7 cellular contexts compared by ENCODE assay signal in genomic region chr19:43651758-43652545, GRCh38. TPM values are rescaled to one million over a fixed set of nuclear protein-coding genes. Genes with fewer than 3 reads are reported as not detected.
A peak's percentile ranks its signal among the peaks of the same experiment; 100 is the strongest.
DNase-seq lines count a peak whose midpoint lies in the region; ATAC-seq, FAIRE-seq and TF ChIP-seq lines count a peak whose summit lies in the region.

No MANE protein-coding gene starts in this region.

- H3K27me3 ChIP-seq in breast epithelium: no peaks in the 10 kb centered on the region
- H3K27me3 ChIP-seq in spleen (replicated peaks in 1 of 7): no peaks in the 10 kb centered on the region

- ATAC-seq in HG02970 (IDR thresholded peaks at IDR 0.05; ENCODE audit: low FRiP score, unreplicated experiment): no peak

- no peak overlapping the region for H3K27ac ChIP-seq in breast epithelium
- H3K27ac ChIP-seq in kidney (ENCODE audit: low read depth in 2 of 2, low read length in 2 of 2): no peak overlapping the region
- no peak overlapping the region for H3K27ac ChIP-seq in spleen

- TF ChIP-seq CTCF in breast epithelium (IDR thresholded peaks at IDR 0.05) (peak; percentile 53 to 82 (median 77)), kidney (IDR thresholded peaks at IDR 0.05; ENCODE audit: borderline replicate concordance, extremely low read depth, insufficient read depth) (peak; percentile 83), spleen (IDR thresholded peaks at IDR 0.05 in 8 of 11, conservative IDR thresholded peaks at IDR 0.05 in 3 of 11) (peak; percentile 35 to 77 (median 73))

- intact Hi-C loops in breast epithelium (cut with DNase I; ENCODE audit: low total_unique reads) (no loop called here), kidney (cut with DNase I) (no loop called here), spleen (cut with DNase I; ENCODE audit: low total_unique reads) (no loop called here)

- no peak for FAIRE-seq in kidney (lab: Jason Lieb, UNC)

- H3K4me1 ChIP-seq in breast epithelium: no peaks in the 10 kb centered on the region
- peaks cover 0 to 3% of the 10 kb centered on the region in 2 donors for H3K4me1 ChIP-seq in kidney (ENCODE audit: control insufficient read depth in 1 of 2, insufficient read depth in 1 of 2, low read depth in 1 of 2, low read length in 2 of 2)
- peaks cover 0 to 11% (median 5%) of the 10 kb centered on the region in 6 donors for H3K4me1 ChIP-seq in spleen

- H3K4me3 ChIP-seq in breast epithelium: peak overlapping the region in 2 of 3 donors; percentile 21 to 23
- peak overlapping the region in 1 of 2 donors; percentile 58 for H3K4me3 ChIP-seq in kidney (ENCODE audit: low read length in 2 of 2)
- peak overlapping the region in 1 of 8 donors; percentile 37 for H3K4me3 ChIP-seq in spleen

- H3K9me3 ChIP-seq in breast epithelium (no peaks in the 10 kb centered on the region), kidney (ENCODE audit: control insufficient read depth in 1 of 2, low read length in 2 of 2) (no peaks in the 10 kb centered on the region), spleen (peaks cover 0 to 6% (median 0%) of the 10 kb centered on the region in 8 donors)

- H3K9ac ChIP-seq in kidney (ENCODE audit: low read length in 2 of 2): peak overlapping the region in 1 of 2 donors; percentile 38

- WGBS in spleen, 5 donors: 62 to 77% (median 64%) methylated on average over 14 of the region's 14 CpGs

- TF ChIP-seq POLR2A in breast epithelium (IDR thresholded peaks at IDR 0.05) (no peak), spleen (IDR thresholded peaks at IDR 0.05) (no peak)

- H3K36me3 ChIP-seq in breast epithelium (no peaks in the 10 kb centered on the region), kidney (ENCODE audit: control insufficient read depth in 1 of 2, insufficient read depth in 2 of 2, low read length in 2 of 2) (no peaks in the 10 kb centered on the region), spleen (peaks cover 0 to 100% (median 53%) of the 10 kb centered on the region in 6 donors)

- peak; percentile 77 for DNase-seq in ELF-1 (ENCODE audit: low read depth, low spot score)
- peak; percentile 45 for DNase-seq in KG1 (lab: John Stamatoyannopoulos, UW)
- DNase-seq in SK-N-DZ (ENCODE audit: low spot score): peak; percentile 69
- peak; percentile 60 to 71 for DNase-seq in breast epithelium (ENCODE audit: low spot score in 2 of 2)
- DNase-seq in kidney: no peak
- DNase-seq in spleen: no peak

RNA-seq across cellular contexts. Expression of gene CADM4, which starts 12.3 kb away (rescaled TPM):
- 17.3 and 25.7 TPM in 2 replicates for polyA plus RNA-seq in SK-N-DZ (2014; cell fraction: cytosol; rRNA removed)
- 9.1 and 15.2 TPM in 2 replicates for polyA plus RNA-seq in SK-N-DZ (2014; cell fraction: nucleus; rRNA removed)
- 10 to 100 TPM in 2 of 3 donors, 1 to 10 TPM in 1; 2.1 to 20.8 (median 18.0) TPM for total RNA-seq in breast epithelium
- 25.3 TPM for total RNA-seq in kidney
- 47.0 TPM for polyA plus RNA-seq in kidney (ENCODE audit: insufficient read depth, low read depth, low replicate concordance)
- 1 to 10 TPM; 1.8 to 3.5 (median 2.0) TPM for total RNA-seq in spleen
- polyA plus RNA-seq in spleen: 1 to 10 TPM in 2 of 3 donors, under 1 TPM in 1; 0.89 to 4.7 (median 2.2) TPM

RNA-seq across cellular contexts. Expression of gene PLAUR, which starts 18.0 kb away (rescaled TPM):
- 10.7 and 16.4 TPM in 2 replicates for polyA plus RNA-seq in SK-N-DZ (2014; cell fraction: cytosol; rRNA removed)
- 19.4 and 19.7 TPM in 2 replicates for polyA plus RNA-seq in SK-N-DZ (2014; cell fraction: nucleus; rRNA removed)
- 10 to 100 TPM; 13.3 to 61.0 (median 21.3) TPM for total RNA-seq in breast epithelium
- 17.0 TPM for total RNA-seq in kidney
- 3.9 TPM for polyA plus RNA-seq in kidney (ENCODE audit: insufficient read depth, low read depth, low replicate concordance)
- total RNA-seq in spleen: 10 to 100 TPM; 20.3 to 86.4 (median 41.7) TPM
- 10 to 100 TPM in 1 of 3 donors, 1 to 10 TPM in 2; 7.3 to 12.0 (median 8.7) TPM for polyA plus RNA-seq in spleen

RNA-seq across cellular contexts. Expression of gene ZNF428, which starts 32.5 kb away (rescaled TPM):
- 118 and 122 TPM in 2 replicates for polyA plus RNA-seq in SK-N-DZ (2014; cell fraction: cytosol; rRNA removed)
- polyA plus RNA-seq in SK-N-DZ (2014; cell fraction: nucleus; rRNA removed): 63.8 and 90.0 TPM in 2 replicates
- total RNA-seq in breast epithelium (10 to 100 TPM; 24.7 to 31.1 (median 28.2) TPM), kidney (44.3 TPM), spleen (10 to 100 TPM; 19.9 to 29.4 (median 26.2) TPM)
- polyA plus RNA-seq in kidney (ENCODE audit: insufficient read depth, low read depth, low replicate concordance) (95.4 TPM), spleen (10 to 100 TPM; 36.0 to 54.7 (median 51.9) TPM)

RNA-seq across cellular contexts. Expression of gene SRRM5, which starts 40.1 kb away (rescaled TPM):
- polyA plus RNA-seq in SK-N-DZ (2014; cell fraction: cytosol; rRNA removed): 0.36 TPM in 1 of 2 replicates, not detected in the other
- polyA plus RNA-seq in SK-N-DZ (2014; cell fraction: nucleus; rRNA removed): 0.67 and 1.2 TPM in 2 replicates
- total RNA-seq in breast epithelium: 1 to 10 TPM in 1 of 3 donors, under 1 TPM in 2; 0.32 to 1.6 (median 0.33) TPM
- total RNA-seq in kidney: 0.28 TPM
- 0.22 TPM for polyA plus RNA-seq in kidney (ENCODE audit: insufficient read depth, low read depth, low replicate concordance)
- total RNA-seq in spleen: under 1 TPM; 0.32 to 0.94 (median 0.40) TPM
- under 1 TPM; 0.26 to 0.54 (median 0.52) TPM for polyA plus RNA-seq in spleen

RNA-seq across cellular contexts. Expression of gene ZNF576, which starts 55.6 kb away (rescaled TPM):
- 18.7 and 19.9 TPM in 2 replicates for polyA plus RNA-seq in SK-N-DZ (2014; cell fraction: cytosol; rRNA removed)
- 5.5 and 12.1 TPM in 2 replicates for polyA plus RNA-seq in SK-N-DZ (2014; cell fraction: nucleus; rRNA removed)
- total RNA-seq in breast epithelium: 10 to 100 TPM; 14.2 to 18.0 (median 14.8) TPM
- 15.3 TPM for total RNA-seq in kidney
- polyA plus RNA-seq in kidney (ENCODE audit: insufficient read depth, low read depth, low replicate concordance): 25.6 TPM
- 10 to 100 TPM in 5 of 7 donors, 1 to 10 TPM in 2; 8.1 to 12.9 (median 11.5) TPM for total RNA-seq in spleen
- 10 to 100 TPM in 1 of 3 donors, 1 to 10 TPM in 2; 6.9 to 14.7 (median 9.8) TPM for polyA plus RNA-seq in spleen

Comparison
In these comparisons a context has a peak if more than half of its experiments do, and no peak if none do; other contexts are left out.
1. DNase-seq: peak in ELF-1 (single experiment), KG1 (single experiment), SK-N-DZ (single experiment) and breast epithelium (2 of 2); none in kidney (single experiment) and spleen (single experiment).
2. Peak in every context shown above with its lines, with median percentiles within 50 percentile points of each other: CTCF ChIP-seq.